Comparison of ENCODE assay signal across 8 cellular contexts in genomic region chr6:39114707-39115599, GRCh38. TPM values are rescaled to one million over a fixed set of nuclear protein-coding genes. Genes with fewer than 3 reads are reported as not detected.
DNase-seq lines count a peak whose midpoint lies in the region; ATAC-seq, FAIRE-seq and TF ChIP-seq lines count a peak whose summit lies in the region.

SAYSD1 (minus strand) TSS chr6:39115186; CDS start chr6:39115089, 97 bp downstream.

- H3K9me3 ChIP-seq in AG04450 (ENCODE audit: control insufficient read depth, insufficient read depth, low read length): no peaks in the 10 kb centered on the region
- H3K9me3 ChIP-seq in small intestine (ENCODE audit: control insufficient read depth, low read depth): no peaks in the 10 kb centered on the region

- 1% methylated on average over 60 to 68 of the region's 68 CpGs for WGBS in small intestine, 3 donors

- FAIRE-seq in bronchial epithelial cell (lab: Jason Lieb, UNC) (no peak), small intestine (lab: Jason Lieb, UNC) (no peak)

- H3K27me3 ChIP-seq in AG04450 (ENCODE audit: control insufficient read depth, insufficient read depth, low read length): no peaks in the 10 kb centered on the region
- H3K27me3 ChIP-seq in bronchial epithelial cell (ENCODE audit: control insufficient read depth, insufficient read depth, low read length): no peaks in the 10 kb centered on the region
- no peaks in the 10 kb centered on the region for H3K27me3 ChIP-seq in small intestine (ENCODE audit: control insufficient read depth in 2 of 2, insufficient read depth in 2 of 2, low read length in 2 of 2)

- ATAC-seq in GM18907 (IDR thresholded peaks at IDR 0.05; ENCODE audit: unreplicated experiment): peak; percentile 93
- ATAC-seq in HG03139 (IDR thresholded peaks at IDR 0.05; ENCODE audit: unreplicated experiment): peak; percentile 89

- H3K4me1 ChIP-seq in small intestine (ENCODE audit: control insufficient read depth in 2 of 2, insufficient read depth in 1 of 2, low read depth in 1 of 2, low read length in 1 of 2): no peaks in the 10 kb centered on the region

- TF ChIP-seq CTCF in AG04450 (IDR thresholded peaks at IDR 0.05; ENCODE audit: low read depth, low read length) (no peak; the same call in 1 of the 2 replicates), WI38 (IDR thresholded peaks at IDR 0.05; ENCODE audit: low read depth, low read length) (no peak), bronchial epithelial cell (IDR thresholded peaks at IDR 0.05; ENCODE audit: insufficient read depth, low read length, severe bottlenecking) (no peak)

- CTCF ChIA-PET in AG04450 (lab: Charles Lee): interaction anchor here (1.3 to 3.1 kb wide), 3 partner anchors 13 to 243 kb away, joined by 4 to 14 read pairs (median 11); no protein-coding TSS in a partner anchor

- H3K4me3 ChIP-seq in AG04450 (ENCODE audit: low read depth, low read length): peak within 1 kb of the TSS; percentile 82
- H3K4me3 ChIP-seq in WI38 (ENCODE audit: low read depth, low read length): peak within 1 kb of the TSS; percentile 81
- peak within 1 kb of the TSS; percentile 59 for H3K4me3 ChIP-seq in bronchial epithelial cell (ENCODE audit: low read depth, low read length)
- H3K4me3 ChIP-seq in small intestine (ENCODE audit: low read depth in 1 of 2, low read length in 2 of 2): peak within 1 kb of the TSS; percentile 30 to 61

- POLR2A ChIA-PET in AG04450 (lab: Yijun Ruan, JAX): interaction anchor here (1.1 to 1.7 kb wide), 2 partner anchors 13 to 26 kb away, joined by 3 to 14 read pairs; no protein-coding TSS in a partner anchor

- peak; percentile 69 for DNase-seq in AG04450 (ENCODE audit: low read depth, low spot score)
- DNase-seq in NCI-H2227 treated with DMSO at 0.1 percent for 48 hours (lab: John Stamatoyannopoulos, UW): peak; percentile 96
- DNase-seq in bronchial epithelial cell (ENCODE audit: low read depth): peak; percentile 81
- DNase-seq in iPS-NIHi11 (ENCODE audit: low spot score): peak; percentile 96
- peak; percentile 94 for DNase-seq in small intestine

- H3K36me3 ChIP-seq in bronchial epithelial cell (ENCODE audit: control insufficient read depth, insufficient read depth, low read length): no peaks in the 10 kb centered on the region
- no peaks in the 10 kb centered on the region for H3K36me3 ChIP-seq in small intestine (ENCODE audit: control insufficient read depth in 2 of 2, insufficient read depth in 2 of 2, low read length in 2 of 2)

- H3K27ac ChIP-seq in AG04450 (ENCODE audit: low read depth, low read length): peak within 1 kb of the TSS; percentile 91
- H3K27ac ChIP-seq in small intestine (ENCODE audit: low read depth in 1 of 2, low read length in 1 of 2): peak within 1 kb of the TSS; percentile 88 to 93

RNA-seq across cellular contexts. Expression of gene SAYSD1, which starts in this region (rescaled TPM):
- polyA plus RNA-seq in AG04450 (2011; rRNA removed) (10.2 and 12.8 TPM in 2 replicates), small intestine (10 to 100 TPM; 13.4 to 16.1 (median 13.5) TPM)
- 7.1 and 7.6 TPM in 2 replicates for polyA minus RNA-seq in AG04450 (2011; rRNA and poly(A)+ RNA removed)
- 9.0 and 14.2 TPM in 2 replicates for total RNA-seq in bronchial epithelial cell

Comparison
In these comparisons a context has a peak if more than half of its experiments do, and no peak if none do; other contexts are left out.
1. Peak in every context shown above with its lines: DNase-seq, ATAC-seq, H3K4me3 ChIP-seq and H3K27ac ChIP-seq.